ENCODE assay signal across 9 cellular contexts in the genomic region with DNA sequence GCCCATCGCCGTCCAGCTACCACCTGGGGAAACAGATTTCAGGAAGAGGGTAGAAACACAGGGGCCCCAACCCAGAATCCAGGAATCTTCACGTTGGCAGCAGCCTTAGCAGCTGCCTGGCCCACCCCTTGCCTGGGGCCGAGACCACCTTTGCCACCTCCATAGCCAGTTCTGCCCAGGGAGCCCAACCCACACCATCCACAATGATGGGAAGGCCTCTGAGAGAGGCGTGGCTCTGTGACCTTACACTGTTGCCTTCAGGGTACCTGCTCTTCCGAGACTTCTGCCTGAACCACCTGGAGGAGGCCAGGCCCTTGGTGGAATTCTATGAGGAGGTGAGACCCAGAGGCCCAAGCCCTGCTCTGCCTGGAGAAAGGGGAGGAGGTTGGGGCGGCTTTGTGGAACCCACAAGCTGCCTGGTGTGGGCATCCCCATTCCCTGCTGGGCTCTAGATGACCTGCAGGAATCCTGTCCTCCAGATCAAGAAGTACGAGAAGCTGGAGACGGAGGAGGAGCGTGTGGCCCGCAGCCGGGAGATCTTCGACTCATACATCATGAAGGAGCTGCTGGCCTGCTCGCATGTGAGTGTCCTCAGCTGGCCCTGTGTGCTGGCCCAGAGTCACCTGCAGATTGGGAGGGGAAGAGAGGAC. TPM values are rescaled to one million over a fixed set of nuclear protein-coding genes. Genes with fewer than 3 reads are reported as not detected.
A peak's percentile ranks its signal among the peaks of the same experiment; 100 is the strongest.
DNase-seq lines count a peak whose midpoint lies in the region; ATAC-seq and TF ChIP-seq lines count a peak whose summit lies in the region.
"Had no signal": no experiment of that assay in that cellular context is flagged by ENCODE, and none has a peak within 500 bp of the region (broad histone marks: within the 10 kb centered on the region; RNA-seq: fewer than 3 reads in every experiment).

No MANE protein-coding gene starts in this region.

- no peak for TF ChIP-seq CTCF in WTC11 (IDR thresholded peaks at IDR 0.05)

- ATAC-seq in activated CD4-positive, alpha-beta T cell treated with anti-CD3 and anti-CD28 coated beads for 36 hours, result no peak
- no peak for ATAC-seq in WTC11
- ATAC-seq in left cardiac atrium, result no peak
- ATAC-seq in stimulated activated effector memory CD8-positive, alpha-beta T cell treated with anti-CD3 and anti-CD28 coated beads, Interleukin-12 subunit alpha, Interleukin-12 subunit beta, amount 100 ng/mL, for 72 hours, result no peak
- no peak for ATAC-seq in HG03095 (IDR thresholded peaks at IDR 0.05; ENCODE audit: unreplicated experiment)

- intact Hi-C loops in activated CD4-positive, alpha-beta T cell treated with anti-CD3 and anti-CD28 coated beads for 36 hours (cut with DNase I, micrococcal nuclease), result no loop called here
- intact Hi-C loops in left cardiac atrium (cut with DNase I), result no loop called here

- peak overlapping the region; percentile 99 for H3K27ac Mint-ChIP-seq in activated CD4-positive, alpha-beta T cell treated with anti-CD3 and anti-CD28 coated beads for 36 hours
- peak overlapping the region; percentile 57 for H3K27ac Mint-ChIP-seq in WTC11
- H3K27ac Mint-ChIP-seq in stimulated activated effector memory CD8-positive, alpha-beta T cell treated with anti-CD3 and anti-CD28 coated beads, Interleukin-12 subunit alpha, Interleukin-12 subunit beta, amount 100 ng/mL, for 72 hours, result peak overlapping the region; percentile 97
- H3K27ac Mint-ChIP-seq: neural progenitor cell had no signal

- peak; percentile 3 for DNase-seq in activated CD4-positive, alpha-beta T cell treated with anti-CD3 and anti-CD28 coated beads for 36 hours
- DNase-seq in activated CD4-positive, alpha-beta T cell treated with anti-CD3 and anti-CD28 coated beads, Interleukin-2, amount 50 U/mL, for 48 hours, result no peak
- DNase-seq in WTC11 (ENCODE audit: low spot score) (no peak), left cardiac atrium (peak; percentile 9), DMS79 treated with DMSO at 0.1 percent for 48 hours (lab: John Stamatoyannopoulos, UW) (no peak), SW480 (ENCODE audit: low spot score) (no peak)
- DNase-seq in stimulated activated effector memory CD8-positive, alpha-beta T cell treated with anti-CD3 and anti-CD28 coated beads, Interleukin-12 subunit alpha, Interleukin-12 subunit beta, amount 100 ng/mL, for 72 hours (ENCODE audit: low spot score in 2 of 2), result no peak

- no peaks in the 10 kb centered on the region for H3K27me3 Mint-ChIP-seq in activated CD4-positive, alpha-beta T cell treated with anti-CD3 and anti-CD28 coated beads for 36 hours
- H3K27me3 Mint-ChIP-seq in WTC11 (ENCODE audit: low read depth), result no peaks in the 10 kb centered on the region

- CTCF ChIA-PET in activated CD4-positive, alpha-beta T cell treated with anti-CD3 and anti-CD28 coated beads for 36 hours (lab: Charles Lee), result interaction anchor here (0.7 to 2.0 kb wide), 4 partner anchors 8 to 78 kb away, joined by 4 to 15 read pairs (median 5); no protein-coding TSS in a partner anchor
- CTCF ChIA-PET in WTC11 (lab: Charles Lee), result interaction anchor here (0.9 to 2.2 kb wide), 2 partner anchors 10 to 17 kb away, joined by 3 to 26 read pairs; a partner anchor contains a TSS

- POLR2A ChIA-PET in activated CD4-positive, alpha-beta T cell treated with anti-CD3 and anti-CD28 coated beads for 36 hours (lab: Charles Lee), result no interaction called here
- POLR2A ChIA-PET in WTC11 (lab: Charles Lee), result no interaction called here

- peaks cover 61% of the 10 kb centered on the region for H3K36me3 Mint-ChIP-seq in activated CD4-positive, alpha-beta T cell treated with anti-CD3 and anti-CD28 coated beads for 36 hours (ENCODE audit: low read depth)
- peaks cover 18% of the 10 kb centered on the region for H3K36me3 Mint-ChIP-seq in WTC11
- peaks cover 99% of the 10 kb centered on the region for H3K36me3 Mint-ChIP-seq in stimulated activated effector memory CD8-positive, alpha-beta T cell treated with anti-CD3 and anti-CD28 coated beads, Interleukin-12 subunit alpha, Interleukin-12 subunit beta, amount 100 ng/mL, for 72 hours

- H3K4me3 Mint-ChIP-seq in activated CD4-positive, alpha-beta T cell treated with anti-CD3 and anti-CD28 coated beads for 36 hours, result peak overlapping the region; percentile 43
- no peak overlapping the region for H3K4me3 Mint-ChIP-seq in WTC11
- peak overlapping the region; percentile 98 for H3K4me3 Mint-ChIP-seq in stimulated activated effector memory CD8-positive, alpha-beta T cell treated with anti-CD3 and anti-CD28 coated beads, Interleukin-12 subunit alpha, Interleukin-12 subunit beta, amount 100 ng/mL, for 72 hours
- H3K4me3 Mint-ChIP-seq: neural progenitor cell had no signal

- no peaks in the 10 kb centered on the region for H3K9me3 Mint-ChIP-seq in activated CD4-positive, alpha-beta T cell treated with anti-CD3 and anti-CD28 coated beads for 36 hours (ENCODE audit: low read depth)
- H3K9me3 Mint-ChIP-seq in WTC11, result no peaks in the 10 kb centered on the region
- no peaks in the 10 kb centered on the region for H3K9me3 Mint-ChIP-seq in stimulated activated effector memory CD8-positive, alpha-beta T cell treated with anti-CD3 and anti-CD28 coated beads, Interleukin-12 subunit alpha, Interleukin-12 subunit beta, amount 100 ng/mL, for 72 hours
- H3K9me3 Mint-ChIP-seq: neural progenitor cell had no signal

- peaks cover 55% of the 10 kb centered on the region for H3K4me1 Mint-ChIP-seq in activated CD4-positive, alpha-beta T cell treated with anti-CD3 and anti-CD28 coated beads for 36 hours
- peaks cover 26% of the 10 kb centered on the region for H3K4me1 Mint-ChIP-seq in WTC11
- H3K4me1 Mint-ChIP-seq in stimulated activated effector memory CD8-positive, alpha-beta T cell treated with anti-CD3 and anti-CD28 coated beads, Interleukin-12 subunit alpha, Interleukin-12 subunit beta, amount 100 ng/mL, for 72 hours, result peaks cover 75% of the 10 kb centered on the region

TF ChIP-seq in WTC11, 78 proteins besides CTCF, POLR2A, EP300 and RAD21 (continues in another document):
- no peak for TF ChIP-seq ZNF232 (CRISPR knock-in tag; IDR thresholded peaks at IDR 0.05)
- no peak for TF ChIP-seq ESRRA (CRISPR knock-in tag; IDR thresholded peaks at IDR 0.05; ENCODE audit: borderline replicate concordance)
- no peak for TF ChIP-seq CREB1 (CRISPR knock-in tag; IDR thresholded peaks at IDR 0.05)
- TF ChIP-seq, protein P1, sequence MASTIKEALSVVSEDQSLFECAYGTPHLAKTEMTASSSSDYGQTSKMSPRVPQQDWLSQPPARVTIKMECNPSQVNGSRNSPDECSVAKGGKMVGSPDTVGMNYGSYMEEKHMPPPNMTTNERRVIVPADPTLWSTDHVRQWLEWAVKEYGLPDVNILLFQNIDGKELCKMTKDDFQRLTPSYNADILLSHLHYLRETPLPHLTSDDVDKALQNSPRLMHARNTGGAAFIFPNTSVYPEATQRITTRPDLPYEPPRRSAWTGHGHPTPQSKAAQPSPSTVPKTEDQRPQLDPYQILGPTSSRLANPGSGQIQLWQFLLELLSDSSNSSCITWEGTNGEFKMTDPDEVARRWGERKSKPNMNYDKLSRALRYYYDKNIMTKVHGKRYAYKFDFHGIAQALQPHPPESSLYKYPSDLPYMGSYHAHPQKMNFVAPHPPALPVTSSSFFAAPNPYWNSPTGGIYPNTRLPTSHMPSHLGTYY (CRISPR knock-in tag; IDR thresholded peaks at IDR 0.05), result no peak
- TF ChIP-seq, protein P2, sequence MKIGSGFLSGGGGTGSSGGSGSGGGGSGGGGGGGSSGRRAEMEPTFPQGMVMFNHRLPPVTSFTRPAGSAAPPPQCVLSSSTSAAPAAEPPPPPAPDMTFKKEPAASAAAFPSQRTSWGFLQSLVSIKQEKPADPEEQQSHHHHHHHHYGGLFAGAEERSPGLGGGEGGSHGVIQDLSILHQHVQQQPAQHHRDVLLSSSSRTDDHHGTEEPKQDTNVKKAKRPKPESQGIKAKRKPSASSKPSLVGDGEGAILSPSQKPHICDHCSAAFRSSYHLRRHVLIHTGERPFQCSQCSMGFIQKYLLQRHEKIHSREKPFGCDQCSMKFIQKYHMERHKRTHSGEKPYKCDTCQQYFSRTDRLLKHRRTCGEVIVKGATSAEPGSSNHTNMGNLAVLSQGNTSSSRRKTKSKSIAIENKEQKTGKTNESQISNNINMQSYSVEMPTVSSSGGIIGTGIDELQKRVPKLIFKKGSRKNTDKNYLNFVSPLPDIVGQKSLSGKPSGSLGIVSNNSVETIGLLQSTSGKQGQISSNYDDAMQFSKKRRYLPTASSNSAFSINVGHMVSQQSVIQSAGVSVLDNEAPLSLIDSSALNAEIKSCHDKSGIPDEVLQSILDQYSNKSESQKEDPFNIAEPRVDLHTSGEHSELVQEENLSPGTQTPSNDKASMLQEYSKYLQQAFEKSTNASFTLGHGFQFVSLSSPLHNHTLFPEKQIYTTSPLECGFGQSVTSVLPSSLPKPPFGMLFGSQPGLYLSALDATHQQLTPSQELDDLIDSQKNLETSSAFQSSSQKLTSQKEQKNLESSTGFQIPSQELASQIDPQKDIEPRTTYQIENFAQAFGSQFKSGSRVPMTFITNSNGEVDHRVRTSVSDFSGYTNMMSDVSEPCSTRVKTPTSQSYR (CRISPR knock-in tag; IDR thresholded peaks at IDR 0.05), result no peak
- no peak for TF ChIP-seq ZNF396 (CRISPR knock-in tag; IDR thresholded peaks at IDR 0.05; ENCODE audit: borderline replicate concordance)
- TF ChIP-seq GTF2I (CRISPR knock-in tag; conservative IDR thresholded peaks at IDR 0.05), result no peak
- no peak for TF ChIP-seq TEAD1 (CRISPR knock-in tag; IDR thresholded peaks at IDR 0.05)
- TF ChIP-seq, protein P3, sequence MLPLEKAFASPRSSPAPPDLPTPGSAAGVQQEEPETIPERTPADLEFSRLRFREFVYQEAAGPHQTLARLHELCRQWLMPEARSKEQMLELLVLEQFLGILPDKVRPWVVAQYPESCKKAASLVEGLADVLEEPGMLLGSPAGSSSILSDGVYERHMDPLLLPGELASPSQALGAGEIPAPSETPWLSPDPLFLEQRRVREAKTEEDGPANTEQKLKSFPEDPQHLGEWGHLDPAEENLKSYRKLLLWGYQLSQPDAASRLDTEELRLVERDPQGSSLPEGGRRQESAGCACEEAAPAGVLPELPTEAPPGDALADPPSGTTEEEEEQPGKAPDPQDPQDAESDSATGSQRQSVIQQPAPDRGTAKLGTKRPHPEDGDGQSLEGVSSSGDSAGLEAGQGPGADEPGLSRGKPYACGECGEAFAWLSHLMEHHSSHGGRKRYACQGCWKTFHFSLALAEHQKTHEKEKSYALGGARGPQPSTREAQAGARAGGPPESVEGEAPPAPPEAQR (CRISPR knock-in tag; IDR thresholded peaks at IDR 0.05), result no peak

RNA-seq across cellular contexts. Expression of a gene that starts 10.0 kb away (rescaled TPM):
- total RNA-seq in activated CD4-positive, alpha-beta T cell treated with anti-CD3 and anti-CD28 coated beads for 36 hours, result 10 to 100 TPM; 44.9 to 69.5 TPM
- total RNA-seq in WTC11 (2021) (36.8 to 55.5 TPM (median 42.4 TPM) in 3 replicates), left cardiac atrium (10 to 100 TPM; 22.1 to 22.6 TPM)

RNA-seq across cellular contexts. Expression of a gene that starts 12.8 kb away (rescaled TPM):
- 100 to 1,000 TPM; 202 to 241 TPM for total RNA-seq in activated CD4-positive, alpha-beta T cell treated with anti-CD3 and anti-CD28 coated beads for 36 hours
- total RNA-seq in WTC11 (2021) (59.4 to 68.1 TPM (median 61.4 TPM) in 3 replicates), left cardiac atrium (10 to 100 TPM; 51.6 to 52.6 TPM)

RNA-seq across cellular contexts. Expression of a gene that starts 24.3 kb away (rescaled TPM):
- total RNA-seq in activated CD4-positive, alpha-beta T cell treated with anti-CD3 and anti-CD28 coated beads for 36 hours, result 10 to 100 TPM in 1 of 2 experiments, 1 to 10 TPM in 1; 6.0 to 11.1 TPM
- total RNA-seq in WTC11 (2021), result 34.8 to 43.4 TPM (median 42.3 TPM) in 3 replicates
- total RNA-seq in left cardiac atrium, result 10 to 100 TPM; 18.1 to 22.2 TPM

Comparison
In these comparisons a context has a peak if more than half of its experiments do, and no peak if none do; other contexts are left out.
1. DNase-seq: peak in activated CD4-positive, alpha-beta T cell treated with anti-CD3 and anti-CD28 coated beads for 36 hours (single experiment) and left cardiac atrium (single experiment); none in activated CD4-positive, alpha-beta T cell treated with anti-CD3 and anti-CD28 coated beads, Interleukin-2, amount 50 U/mL, for 48 hours (0 of 2), WTC11 (single experiment), stimulated activated effector memory CD8-positive, alpha-beta T cell treated with anti-CD3 and anti-CD28 coated beads, Interleukin-12 subunit alpha, Interleukin-12 subunit beta, amount 100 ng/mL, for 72 hours (0 of 2), DMS79 treated with DMSO at 0.1 percent for 48 hours (single experiment) and SW480 (single experiment).
2. Peak in every context shown above with its lines, with median percentiles within 50 percentile points of each other: H3K27ac Mint-ChIP-seq.